ENCODE assay signal across 8 cellular contexts in the genomic region with DNA sequence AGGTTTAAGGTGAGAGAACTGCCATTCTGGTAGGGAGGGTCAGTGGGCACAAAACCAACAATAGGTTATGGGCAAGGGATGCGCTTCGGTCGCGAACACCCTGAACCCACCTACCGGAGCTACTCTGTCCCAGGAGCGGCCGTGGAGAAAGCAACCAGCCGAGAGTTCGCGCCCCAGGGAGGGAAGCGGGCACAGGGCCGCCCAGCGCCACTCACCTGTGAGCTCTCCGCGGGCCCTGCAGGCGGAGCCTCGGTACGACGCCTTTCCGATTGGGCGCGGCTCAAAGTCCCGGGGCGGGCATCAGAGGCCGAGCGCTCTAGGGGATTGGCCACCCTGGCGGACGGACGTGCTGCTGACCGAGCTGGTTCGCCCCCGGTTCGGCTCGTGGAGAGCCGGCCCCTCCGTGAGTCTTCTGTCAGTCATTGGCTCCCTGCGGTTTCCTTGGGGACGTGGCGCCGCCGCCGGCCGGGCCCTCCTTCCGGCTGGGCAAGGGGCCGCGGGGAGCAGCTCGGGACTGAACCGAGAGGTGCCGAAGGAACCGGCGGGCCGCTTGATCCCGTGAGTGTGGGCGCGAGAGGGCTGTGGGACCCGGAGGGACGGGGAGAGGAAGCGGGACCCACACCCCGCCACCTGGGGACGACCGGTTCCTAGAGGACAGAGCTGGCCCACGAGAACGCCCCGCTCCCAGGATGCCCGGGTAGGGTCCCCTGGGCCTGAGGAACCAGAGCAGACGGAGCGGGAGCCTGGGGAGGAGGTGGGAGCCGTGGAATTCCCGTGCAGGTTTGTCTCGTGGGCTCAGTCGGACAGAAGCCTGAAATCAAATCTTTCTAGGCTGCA. TPM values are rescaled to one million over a fixed set of nuclear protein-coding genes. Genes with fewer than 3 reads are reported as not detected.
DNase-seq lines count a peak whose midpoint lies in the region; ATAC-seq, FAIRE-seq and TF ChIP-seq lines count a peak whose summit lies in the region.

A gene with protein sequence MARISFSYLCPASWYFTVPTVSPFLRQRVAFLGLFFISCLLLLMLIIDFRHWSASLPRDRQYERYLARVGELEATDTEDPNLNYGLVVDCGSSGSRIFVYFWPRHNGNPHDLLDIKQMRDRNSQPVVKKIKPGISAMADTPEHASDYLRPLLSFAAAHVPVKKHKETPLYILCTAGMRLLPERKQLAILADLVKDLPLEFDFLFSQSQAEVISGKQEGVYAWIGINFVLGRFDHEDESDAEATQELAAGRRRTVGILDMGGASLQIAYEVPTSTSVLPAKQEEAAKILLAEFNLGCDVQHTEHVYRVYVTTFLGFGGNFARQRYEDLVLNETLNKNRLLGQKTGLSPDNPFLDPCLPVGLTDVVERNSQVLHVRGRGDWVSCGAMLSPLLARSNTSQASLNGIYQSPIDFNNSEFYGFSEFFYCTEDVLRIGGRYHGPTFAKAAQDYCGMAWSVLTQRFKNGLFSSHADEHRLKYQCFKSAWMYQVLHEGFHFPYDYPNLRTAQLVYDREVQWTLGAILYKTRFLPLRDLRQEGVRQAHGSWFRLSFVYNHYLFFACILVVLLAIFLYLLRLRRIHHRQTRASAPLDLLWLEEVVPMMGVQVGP (plus strand): TSS at position 479 of the 837 bp plus-strand sequence. CDS start 448 bp downstream, outside the sequence.

- H3K4me3 ChIP-seq in adrenal gland (peak within 1 kb of the TSS; percentile 65 to 98 (median 82)), heart left ventricle (peak within 1 kb of the TSS; percentile 63 to 98 (median 81)), upper lobe of left lung (peak within 1 kb of the TSS; percentile 50 to 88 (median 82))

- H3K27ac ChIP-seq in adrenal gland (peak within 1 kb of the TSS in 3 of 5 donors; percentile 10 to 74 (median 61)), heart left ventricle (peak within 1 kb of the TSS in 9 of 12 donors; percentile 6 to 77 (median 45)), upper lobe of left lung (peak within 1 kb of the TSS; percentile 36 to 82 (median 74))

- 0 to 1% (median 0%) methylated on average over 30 to 71 of the region's 71 CpGs for WGBS in adrenal gland, 4 donors
- WGBS in heart left ventricle, 4 donors: 0 to 1% (median 0%) methylated on average over 31 to 71 of the region's 71 CpGs
- WGBS in upper lobe of left lung, 2 donors: 0 to 1% methylated on average over 26 to 36 of the region's 71 CpGs

- TF ChIP-seq CTCF in adrenal gland (IDR thresholded peaks at IDR 0.05) (peak in 5 of 6 experiments; percentile 46 to 78 (median 62)), heart left ventricle (IDR thresholded peaks at IDR 0.05) (peak in 11 of 12 donors; percentile 14 to 52 (median 36)), upper lobe of left lung (IDR thresholded peaks at IDR 0.05) (peak; percentile 38 to 84 (median 80))

- H3K4me1 ChIP-seq in adrenal gland (replicated peaks in 1 of 2) (peaks cover 16 to 26% of the 10 kb centered on the region in 2 donors), heart left ventricle (peaks cover 0 to 36% (median 17%) of the 10 kb centered on the region in 12 donors), upper lobe of left lung (peaks cover 10 to 28% (median 15%) of the 10 kb centered on the region in 4 donors)

- no peak for TF ChIP-seq EP300 in upper lobe of left lung (IDR thresholded peaks at IDR 0.05)

- no peak for TF ChIP-seq POLR2A in GM12891 (IDR thresholded peaks at IDR 0.05; ENCODE audit: low read depth, low read length)
- peak; percentile 23 to 68 for TF ChIP-seq POLR2A in adrenal gland (IDR thresholded peaks at IDR 0.05)
- peak in 1 of 2 donors; percentile 53 for TF ChIP-seq POLR2A in heart left ventricle (IDR thresholded peaks at IDR 0.05)
- peak in 2 of 4 donors; percentile 29 to 54 for TF ChIP-seq POLR2A in upper lobe of left lung (IDR thresholded peaks at IDR 0.05)

- ATAC-seq in HG02798 (IDR thresholded peaks at IDR 0.05; ENCODE audit: poor library complexity, unreplicated experiment): peak; percentile 99
- ATAC-seq in heart left ventricle: peak; percentile 99 to 100 (median 100)
- peak; percentile 99 to 100 for ATAC-seq in upper lobe of left lung (ENCODE audit: low FRiP score in 2 of 2)

- intact Hi-C loops in adrenal gland (cut with DNase I): no loop called here
- intact Hi-C loops in heart left ventricle (cut with DNase I): loop anchor here in 7 of 10 donors (1.0 to 5.0 kb wide), 3 partner anchors 37 to 39 kb away; a partner anchor contains a TSS

- H3K36me3 ChIP-seq in adrenal gland (replicated peaks in 1 of 2): no peaks in the 10 kb centered on the region
- H3K36me3 ChIP-seq in heart left ventricle: peaks cover 0 to 15% (median 8%) of the 10 kb centered on the region in 9 donors
- peaks cover 0 to 5% (median 0%) of the 10 kb centered on the region in 4 donors for H3K36me3 ChIP-seq in upper lobe of left lung

- H3K9me3 ChIP-seq in adrenal gland (replicated peaks in 1 of 3) (no peaks in the 10 kb centered on the region), heart left ventricle (no peaks in the 10 kb centered on the region), upper lobe of left lung (no peaks in the 10 kb centered on the region)

- DNase-seq in GM12891 (ENCODE audit: insufficient read length, low spot score) (peak; percentile 97), NCI-H1436 (lab: John Stamatoyannopoulos, UW) (peak; percentile 96), SW480 (ENCODE audit: low spot score) (peak; percentile 94), adrenal gland (peak; percentile 96 to 98 (median 97)), heart left ventricle (peak; percentile 95 to 97 (median 96)), pons (ENCODE audit: low spot score) (peak; percentile 81), upper lobe of left lung (peak; percentile 96 to 99)

- H3K27me3 ChIP-seq in adrenal gland (no peaks in the 10 kb centered on the region), heart left ventricle (no peaks in the 10 kb centered on the region), upper lobe of left lung (no peaks in the 10 kb centered on the region)

- FAIRE-seq in GM12891 (lab: Jason Lieb, UNC): peak; percentile 95

TF ChIP-seq in GM12891, 5 proteins besides CTCF, POLR2A, EP300 and RAD21:
- peak; percentile 21; the same call in 1 of the 2 replicates for TF ChIP-seq POLR2AphosphoS5 (IDR thresholded peaks at IDR 0.05; ENCODE audit: low read depth, low read length)
- TF ChIP-seq TAF1 (IDR thresholded peaks at IDR 0.05; ENCODE audit: low read depth, low read length): no peak
- no peak for TF ChIP-seq POU2F2 (IDR thresholded peaks at IDR 0.05; ENCODE audit: low read depth, low read length)

RNA-seq across cellular contexts. Expression of the gene that starts here (rescaled TPM):
- polyA plus RNA-seq in GM12891 (2012; ENCODE audit: low read depth, missing spikeins): 0.94 TPM
- total RNA-seq in adrenal gland (10 to 100 TPM in 5 of 8 donors, 1 to 10 TPM in 3; 5.6 to 17.4 (median 10.9) TPM), heart left ventricle (1 to 10 TPM; 1.1 to 5.6 (median 2.7) TPM), upper lobe of left lung (10 to 100 TPM in 3 of 6 donors, 1 to 10 TPM in 3; 2.9 to 12.3 (median 9.3) TPM)
- polyA plus RNA-seq in adrenal gland (10 to 100 TPM in 1 of 3 donors, 1 to 10 TPM in 2; 1.2 to 16.7 (median 1.4) TPM), heart left ventricle (1 to 10 TPM in 1 of 2 donors, under 1 TPM in 1; 0.23 to 3.8 TPM)

Comparison
In these comparisons a context has a peak if more than half of its experiments do, and no peak if none do; other contexts are left out.
1. Peak in every context shown above with its lines: DNase-seq, ATAC-seq, H3K4me3 ChIP-seq and H3K27ac ChIP-seq.
2. intact Hi-C loops: an anchor here in heart left ventricle (1.0 to 5.0 kb wide); none called in adrenal gland.